Comparison of ENCODE assay signal across 1 cellular context in genomic region chr13:51620165-51620983, GRCh38.
TF ChIP-seq lines count a peak whose summit lies in the region.

No MANE protein-coding gene starts in this region.

TF ChIP-seq in HepG2, 621 proteins besides CTCF, POLR2A, EP300 and RAD21 (continued from another document and continues in another):
- TF ChIP-seq ZNF407 (CRISPR knock-in tag; IDR thresholded peaks at IDR 0.05; ENCODE audit: not compliant biosample characterization) (no peak), ZNF12 (CRISPR knock-in tag; IDR thresholded peaks at IDR 0.05) (no peak), ZNF280B (CRISPR knock-in tag; IDR thresholded peaks at IDR 0.05; ENCODE audit: borderline replicate concordance) (no peak), ARNT (IDR thresholded peaks at IDR 0.05) (no peak), PRDM4 (CRISPR knock-in tag; IDR thresholded peaks at IDR 0.05; ENCODE audit: borderline replicate concordance) (no peak), HNRNPK (IDR thresholded peaks at IDR 0.05; ENCODE audit: low read depth, low read length, poor library complexity, severe bottlenecking) (no peak), JUNB (CRISPR knock-in tag; IDR thresholded peaks at IDR 0.05; ENCODE audit: borderline replicate concordance) (no peak), ZNF274 (CRISPR knock-in tag; IDR thresholded peaks at IDR 0.05) (no peak), GMEB2 (CRISPR knock-in tag; IDR thresholded peaks at IDR 0.05; ENCODE audit: low read depth) (no peak), KLF13 (CRISPR knock-in tag; IDR thresholded peaks at IDR 0.05) (no peak), RBAK (CRISPR knock-in tag; IDR thresholded peaks at IDR 0.05) (no peak), SMAD9 (CRISPR knock-in tag; IDR thresholded peaks at IDR 0.05) (no peak), ZBTB7B (CRISPR knock-in tag; IDR thresholded peaks at IDR 0.05) (peak; percentile 92), ARNT2 (CRISPR knock-in tag; IDR thresholded peaks at IDR 0.05; ENCODE audit: low read depth) (peak; percentile 71), ZNF850 (CRISPR knock-in tag; conservative IDR thresholded peaks at IDR 0.05) (no peak), PHF8 (CRISPR knock-in tag; IDR thresholded peaks at IDR 0.05) (0 out of 2 replicates have a peak, but pooled peaks have one; percentile 20), NFE2 (CRISPR knock-in tag; IDR thresholded peaks at IDR 0.05) (no peak), ZBTB37 (CRISPR knock-in tag; IDR thresholded peaks at IDR 0.05) (no peak), ZBTB34 (CRISPR knock-in tag; IDR thresholded peaks at IDR 0.05) (0 out of 2 replicates have a peak, but pooled peaks have one; percentile 40), NBN (conservative IDR thresholded peaks at IDR 0.05) (no peak), KIAA2018 (CRISPR knock-in tag; IDR thresholded peaks at IDR 0.05; ENCODE audit: borderline replicate concordance) (no peak), ATF6 (CRISPR knock-in tag; conservative IDR thresholded peaks at IDR 0.05) (no peak), CREM (IDR thresholded peaks at IDR 0.05) (peak; percentile 69), CREM (CRISPR knock-in tag; IDR thresholded peaks at IDR 0.05) (no peak), FOXA1 (IDR thresholded peaks at IDR 0.05) (no peak), FOXA1 (CRISPR knock-in tag; IDR thresholded peaks at IDR 0.05) (peak; percentile 87), ZNF660 (CRISPR knock-in tag; IDR thresholded peaks at IDR 0.05; ENCODE audit: borderline replicate concordance, low read depth) (no peak)
